Comparison of ENCODE assay signal across 8 cellular contexts in genomic region chr2:192194065-192194865, GRCh38. TPM values are rescaled to one million over a fixed set of nuclear protein-coding genes. Genes with fewer than 3 reads are reported as not detected.
DNase-seq lines count a peak whose midpoint lies in the region; ATAC-seq and TF ChIP-seq lines count a peak whose summit lies in the region.

No MANE protein-coding gene starts in this region.

- no peak overlapping the region for H4K5ac ChIP-seq in mesendoderm (ENCODE audit: low read length)

- intact Hi-C loops in dendritic cell treated with granulocyte-macrophage colony-stimulating factor and Interleukin-4, amounts not matched to agents 40 ng/mL and 50 ng/mL, for 4 days (cut with micrococcal nuclease), result loop anchor here (10.0 kb wide), 1 partner anchor 91 kb away; no protein-coding TSS in a partner anchor

- no peaks in the 10 kb centered on the region for H3K79me1 ChIP-seq in mesendoderm (ENCODE audit: low read length)

- H3K4me1 Mint-ChIP-seq in T-helper 2 cell treated with Interferon-gamma antibody and Interleukin-4, amounts not matched to agents 5 μg/mL and 100 μg/mL, for 36 hours (ENCODE audit: low read depth), result peaks cover 16% of the 10 kb centered on the region
- H3K4me1 Mint-ChIP-seq in dendritic cell treated with granulocyte-macrophage colony-stimulating factor and Interleukin-4, amounts not matched to agents 40 ng/mL and 50 ng/mL, for 4 days (ENCODE audit: low read depth), result peaks cover 36% of the 10 kb centered on the region

- H3K27me3 ChIP-seq in mesendoderm (ENCODE audit: insufficient read depth, low read length, poor library complexity) (peaks cover 23% of the 10 kb centered on the region), thoracic aorta (replicated peaks; ENCODE audit: insufficient read depth) (peaks cover 8% of the 10 kb centered on the region)

- H3K4me3 Mint-ChIP-seq in T-helper 2 cell treated with Interferon-gamma antibody and Interleukin-4, amounts not matched to agents 5 μg/mL and 100 μg/mL, for 36 hours, result peak overlapping the region; percentile 76
- peak overlapping the region; percentile 84 for H3K4me3 Mint-ChIP-seq in dendritic cell treated with granulocyte-macrophage colony-stimulating factor and Interleukin-4, amounts not matched to agents 40 ng/mL and 50 ng/mL, for 4 days

- H3K27ac ChIP-seq in mesendoderm (ENCODE audit: low read depth, low read length), result no peak overlapping the region
- H3K27ac ChIP-seq in thoracic aorta, result no peak overlapping the region

- peak; percentile 15 for ATAC-seq in GM19043 (IDR thresholded peaks at IDR 0.05; ENCODE audit: low read depth, unreplicated experiment)
- ATAC-seq in HG03025 (IDR thresholded peaks at IDR 0.05; ENCODE audit: low FRiP score, unreplicated experiment), result peak; percentile 10
- no peak for ATAC-seq in thoracic aorta (ENCODE audit: insufficient number of reproducible peaks, low FRiP score, low read depth)

- no peak for DNase-seq in T-helper 2 cell treated with Interferon-gamma antibody and Interleukin-4, amounts not matched to agents 5 μg/mL and 100 μg/mL, for 36 hours (ENCODE audit: low spot score)
- peak; percentile 7 for DNase-seq in mesendoderm
- DNase-seq in thoracic aorta (ENCODE audit: low spot score), result no peak
- no peak for DNase-seq in globus pallidus (ENCODE audit: low spot score)
- DNase-seq in NCI-H446 (lab: John Stamatoyannopoulos, UW), result no peak

- H2AK5ac ChIP-seq in mesendoderm (ENCODE audit: low read length), result no peak overlapping the region

- H3K9me3 ChIP-seq in thoracic aorta, result no peaks in the 10 kb centered on the region

- no peak overlapping the region for H3K18ac ChIP-seq in mesendoderm (ENCODE audit: low read length)

- H3K56ac ChIP-seq in mesendoderm (ENCODE audit: low read length), result no peak overlapping the region

- no peaks in the 10 kb centered on the region for H3K79me2 ChIP-seq in mesendoderm (ENCODE audit: control insufficient read depth, insufficient read depth, low read length)

- H3K4ac ChIP-seq in mesendoderm (ENCODE audit: low read depth, low read length), result no peak overlapping the region

- no peak overlapping the region for H3K27ac Mint-ChIP-seq in T-helper 2 cell treated with Interferon-gamma antibody and Interleukin-4, amounts not matched to agents 5 μg/mL and 100 μg/mL, for 36 hours
- H3K27ac Mint-ChIP-seq in dendritic cell treated with granulocyte-macrophage colony-stimulating factor and Interleukin-4, amounts not matched to agents 40 ng/mL and 50 ng/mL, for 4 days, result no peak overlapping the region

- no peak overlapping the region for H4K8ac ChIP-seq in mesendoderm (ENCODE audit: low read depth, low read length)

- H3K36me3 ChIP-seq in mesendoderm (ENCODE audit: control insufficient read depth, insufficient read depth, low read length) (no peaks in the 10 kb centered on the region), thoracic aorta (no peaks in the 10 kb centered on the region)

- peak overlapping the region; percentile 75 for H3K4me2 ChIP-seq in mesendoderm (ENCODE audit: low read length)

- no peak for TF ChIP-seq CTCF in thoracic aorta (IDR thresholded peaks at IDR 0.05)

- no peak overlapping the region for H2BK5ac ChIP-seq in mesendoderm (ENCODE audit: low read length)

- H3K27me3 Mint-ChIP-seq in T-helper 2 cell treated with Interferon-gamma antibody and Interleukin-4, amounts not matched to agents 5 μg/mL and 100 μg/mL, for 36 hours (ENCODE audit: low read depth), result peaks cover 74% of the 10 kb centered on the region
- peaks cover 59% of the 10 kb centered on the region for H3K27me3 Mint-ChIP-seq in dendritic cell treated with granulocyte-macrophage colony-stimulating factor and Interleukin-4, amounts not matched to agents 40 ng/mL and 50 ng/mL, for 4 days

- no peak overlapping the region for H3K4me3 ChIP-seq in mesendoderm (ENCODE audit: low read length)
- peak overlapping the region; percentile 65 for H3K4me3 ChIP-seq in thoracic aorta

- H2BK120ac ChIP-seq in mesendoderm (ENCODE audit: low read depth, low read length), result no peak overlapping the region

- no peak overlapping the region for H2BK15ac ChIP-seq in mesendoderm (replicated peaks; ENCODE audit: low read depth)

- no peak overlapping the region for H3K23ac ChIP-seq in mesendoderm (ENCODE audit: low read length)

- H3K9ac ChIP-seq in mesendoderm (ENCODE audit: low read length), result no peak overlapping the region

- H3K36me3 Mint-ChIP-seq in T-helper 2 cell treated with Interferon-gamma antibody and Interleukin-4, amounts not matched to agents 5 μg/mL and 100 μg/mL, for 36 hours (ENCODE audit: low read depth), result no peaks in the 10 kb centered on the region
- no peaks in the 10 kb centered on the region for H3K36me3 Mint-ChIP-seq in dendritic cell treated with granulocyte-macrophage colony-stimulating factor and Interleukin-4, amounts not matched to agents 40 ng/mL and 50 ng/mL, for 4 days (ENCODE audit: low read depth)

- H3K4me1 ChIP-seq in mesendoderm (ENCODE audit: control insufficient read depth, low read depth, low read length) (no peaks in the 10 kb centered on the region), thoracic aorta (ENCODE audit: control insufficient read depth in 1 of 2, low read depth in 2 of 2) (peaks cover 27 to 31% of the 10 kb centered on the region in 2 donors)

- no CpG with 5 or more reads among the region's 52 CpGs for WGBS in mesendoderm (ENCODE audit: extremely low coverage, insufficient coverage, low lambda C conversion rate)

- no peaks in the 10 kb centered on the region for H3K9me3 Mint-ChIP-seq in T-helper 2 cell treated with Interferon-gamma antibody and Interleukin-4, amounts not matched to agents 5 μg/mL and 100 μg/mL, for 36 hours
- H3K9me3 Mint-ChIP-seq in dendritic cell treated with granulocyte-macrophage colony-stimulating factor and Interleukin-4, amounts not matched to agents 40 ng/mL and 50 ng/mL, for 4 days, result no peaks in the 10 kb centered on the region

RNA-seq across cellular contexts. Expression of gene TMEFF2, which starts 0.5 kb away (rescaled TPM):
- polyA plus RNA-seq in mesendoderm (2013, experiment 1 of 2), result 0.11 TPM
- polyA plus RNA-seq in mesendoderm (2013, experiment 2 of 2), result 0.18 TPM
- total RNA-seq in thoracic aorta, result under 1 TPM in 1 of 2 donors, not detected in 1; 0.21 TPM
